Comparison of ENCODE assay signal across 8 cellular contexts in genomic region chr2:42770288-42771131, GRCh38. TPM values are rescaled to one million over a fixed set of nuclear protein-coding genes. Genes with fewer than 3 reads are reported as not detected.
DNase-seq lines count a peak whose midpoint lies in the region; ATAC-seq and TF ChIP-seq lines count a peak whose summit lies in the region.

No MANE protein-coding gene starts in this region.

- no peaks in the 10 kb centered on the region for H3K79me2 ChIP-seq in MM.1S (ENCODE audit: low read length)

- H3K9me2 ChIP-seq in MM.1S (replicated peaks; ENCODE audit: insufficient read depth, low read length), result no peaks in the 10 kb centered on the region

- H3K36me3 Mint-ChIP-seq in WTC11, result peaks cover 1% of the 10 kb centered on the region

- DNase-seq in BJ (ENCODE audit: low read depth), result no peak
- no peak for DNase-seq in MM.1S
- peak; percentile 74 for DNase-seq in WTC11 (ENCODE audit: low spot score)
- peak; percentile 68 for DNase-seq in iPS DF 4.7 (ENCODE audit: extremely low read depth, low spot score)
- DNase-seq in superior temporal gyrus (ENCODE audit: extremely low spot score), result peak; percentile 30
- no peak for DNase-seq in cerebellum (ENCODE audit: low spot score)
- no peak for DNase-seq in T-helper 1 cell

- no peak overlapping the region for H3K9ac ChIP-seq in MM.1S (ENCODE audit: low read length)

- no peaks in the 10 kb centered on the region for H3K9me3 ChIP-seq in MM.1S (replicated peaks; ENCODE audit: insufficient read depth, low read length)

- ATAC-seq in GM19438 (IDR thresholded peaks at IDR 0.05; ENCODE audit: low read depth, unreplicated experiment) (peak; percentile 55), WTC11 (peak; percentile 97)

- CTCF ChIA-PET in BJ (lab: Yijun Ruan, JAX) (interaction anchor here (1.4 kb wide), 1 partner anchor 12 kb away, joined by 5 read pairs; no protein-coding TSS in a partner anchor), WTC11 (lab: Charles Lee) (interaction anchor here (0.6 to 2.9 kb wide), 16 partner anchors 9 to 385 kb away, joined by 3 to 7 read pairs (median 4); no protein-coding TSS in a partner anchor)

- H3K4me3 ChIP-seq in BJ (ENCODE audit: low read depth, low read length) (no peak overlapping the region), MM.1S (ENCODE audit: low read length) (no peak overlapping the region)

- no peaks in the 10 kb centered on the region for H3K27me3 ChIP-seq in BJ (ENCODE audit: control insufficient read depth, insufficient read depth, low read length)
- no peaks in the 10 kb centered on the region for H3K27me3 ChIP-seq in MM.1S (replicated peaks; ENCODE audit: insufficient read depth, low read length)

- TF ChIP-seq CTCF in BJ (IDR thresholded peaks at IDR 0.05; ENCODE audit: insufficient read depth, low read depth, low read length) (peak; percentile 42), MM.1S (IDR thresholded peaks at IDR 0.05; ENCODE audit: low read length) (peak; percentile 31), WTC11 (IDR thresholded peaks at IDR 0.05) (peak; percentile 62)

- H4K20me1 ChIP-seq in MM.1S (ENCODE audit: insufficient read depth, low read length), result no peaks in the 10 kb centered on the region

- H3K4me3 Mint-ChIP-seq in WTC11, result no peak overlapping the region

- H3K4me2 ChIP-seq in MM.1S (ENCODE audit: low read depth, low read length), result no peak overlapping the region

- no peaks in the 10 kb centered on the region for H3K4me1 ChIP-seq in MM.1S (ENCODE audit: low read length)

- H3K27ac Mint-ChIP-seq in WTC11, result peak overlapping the region; percentile 43; the same call in 1 of the 2 replicates

- H2AFZ ChIP-seq in MM.1S (ENCODE audit: low read length), result no peak overlapping the region

- H3K36me3 ChIP-seq in BJ (ENCODE audit: control insufficient read depth, insufficient read depth, low read length) (no peaks in the 10 kb centered on the region), MM.1S (replicated peaks; ENCODE audit: insufficient read depth, low read length) (no peaks in the 10 kb centered on the region)

- no peaks in the 10 kb centered on the region for H3F3A ChIP-seq in MM.1S (ENCODE audit: insufficient read depth, low read length)

- POLR2A ChIA-PET in BJ (lab: Charles Lee), result no interaction called here
- POLR2A ChIA-PET in WTC11 (lab: Charles Lee), result interaction anchor here (1.0 kb wide), 1 partner anchor 22 kb away, joined by 3 read pairs; the partner anchor contains the start of gene HAAO

- H3K9me3 Mint-ChIP-seq in WTC11, result peaks cover 4% of the 10 kb centered on the region; the same call in 1 of the 2 replicates

- H3K27me3 Mint-ChIP-seq in WTC11 (ENCODE audit: low read depth), result no peaks in the 10 kb centered on the region

- peaks cover 32% of the 10 kb centered on the region for H3K4me1 Mint-ChIP-seq in WTC11

- no peak overlapping the region for H3K27ac ChIP-seq in MM.1S (ENCODE audit: low read length)

TF ChIP-seq in WTC11, 78 proteins besides CTCF, POLR2A, EP300 and RAD21:
- no peak for TF ChIP-seq GTF2I (CRISPR knock-in tag; conservative IDR thresholded peaks at IDR 0.05)
- TF ChIP-seq FOXP4 (CRISPR knock-in tag; IDR thresholded peaks at IDR 0.05), result no peak
- TF ChIP-seq ZNF138 (CRISPR knock-in tag; conservative IDR thresholded peaks at IDR 0.05), result no peak
- no peak for TF ChIP-seq ESRRA (CRISPR knock-in tag; IDR thresholded peaks at IDR 0.05; ENCODE audit: borderline replicate concordance)
- no peak for TF ChIP-seq SOX15 (CRISPR knock-in tag; IDR thresholded peaks at IDR 0.05)
- TF ChIP-seq, protein P1, sequence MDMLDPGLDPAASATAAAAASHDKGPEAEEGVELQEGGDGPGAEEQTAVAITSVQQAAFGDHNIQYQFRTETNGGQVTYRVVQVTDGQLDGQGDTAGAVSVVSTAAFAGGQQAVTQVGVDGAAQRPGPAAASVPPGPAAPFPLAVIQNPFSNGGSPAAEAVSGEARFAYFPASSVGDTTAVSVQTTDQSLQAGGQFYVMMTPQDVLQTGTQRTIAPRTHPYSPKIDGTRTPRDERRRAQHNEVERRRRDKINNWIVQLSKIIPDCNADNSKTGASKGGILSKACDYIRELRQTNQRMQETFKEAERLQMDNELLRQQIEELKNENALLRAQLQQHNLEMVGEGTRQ (CRISPR knock-in tag; IDR thresholded peaks at IDR 0.05), result peak; percentile 51; the same call in 1 of the 2 replicates
- TF ChIP-seq, protein P2, sequence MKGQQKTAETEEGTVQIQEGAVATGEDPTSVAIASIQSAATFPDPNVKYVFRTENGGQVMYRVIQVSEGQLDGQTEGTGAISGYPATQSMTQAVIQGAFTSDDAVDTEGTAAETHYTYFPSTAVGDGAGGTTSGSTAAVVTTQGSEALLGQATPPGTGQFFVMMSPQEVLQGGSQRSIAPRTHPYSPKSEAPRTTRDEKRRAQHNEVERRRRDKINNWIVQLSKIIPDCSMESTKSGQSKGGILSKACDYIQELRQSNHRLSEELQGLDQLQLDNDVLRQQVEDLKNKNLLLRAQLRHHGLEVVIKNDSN (CRISPR knock-in tag; IDR thresholded peaks at IDR 0.05), result peak; percentile 37; the same call in 1 of the 2 replicates

RNA-seq across cellular contexts. Expression of gene OXER1, which starts 6.6 kb away (rescaled TPM):
- not detected in 2 replicates for polyA plus RNA-seq in BJ (2011; rRNA removed)
- polyA minus RNA-seq in BJ (2011; rRNA and poly(A)+ RNA removed), result 0.26 TPM in 1 of 2 replicates, not detected in the other
- total RNA-seq in WTC11 (2021), result 2.6 to 2.7 TPM (median 2.7 TPM) in 3 replicates
- total RNA-seq in cerebellum, result 0.18 TPM

RNA-seq across cellular contexts. Expression of gene HAAO, which starts 21.9 kb away (rescaled TPM):
- 0.31 and 0.54 TPM in 2 replicates for polyA plus RNA-seq in BJ (2011; rRNA removed)
- 0.62 TPM in 1 of 2 replicates, not detected in the other for polyA minus RNA-seq in BJ (2011; rRNA and poly(A)+ RNA removed)
- total RNA-seq in WTC11 (2021) (8.0 to 9.8 TPM (median 8.4 TPM) in 3 replicates), cerebellum (2.7 TPM)

Comparison
In these comparisons a context has a peak if more than half of its experiments do, and no peak if none do; other contexts are left out.
1. DNase-seq: peak in WTC11 (single experiment), iPS DF 4.7 (single experiment) and superior temporal gyrus (single experiment); none in BJ (single experiment), MM.1S (single experiment), cerebellum (single experiment) and T-helper 1 cell (0 of 5).
2. Peak in every context shown above with its lines, with median percentiles within 50 percentile points of each other: CTCF ChIP-seq.